In genomic region chr7:43175525-43176200, GRCh38 we compare ENCODE assay signal across 10 cellular contexts.
"Had no signal": no experiment of that assay in that cellular context is flagged by ENCODE, and none has a peak within 500 bp of the region (broad histone marks: within the 10 kb centered on the region; RNA-seq: fewer than 3 reads in every experiment).

No MANE protein-coding gene starts in this region.

- DNase-seq: HFFc6, KBM-7 had no signal

- H3K4me3 ChIP-seq: GM23338, HAP-1 had no signal

- H3K27ac ChIP-seq: HL-60, KMS-11 had no signal

- H3K9me3 ChIP-seq: HAP-1 had no signal

- H3K36me3 ChIP-seq: HAP-1 had no signal

- ATAC-seq: GM23338, HCT116, HepG2 had no signal

- FAIRE-seq: H1, H54, HepG2 had no signal

- H3K4me1 ChIP-seq: HAP-1 had no signal
